10 cellular contexts compared by ENCODE assay signal in genomic region chr5:1793301-1793740, GRCh38. TPM values are rescaled to one million over a fixed set of nuclear protein-coding genes. Genes with fewer than 3 reads are reported as not detected.
DNase-seq lines count a peak whose midpoint lies in the region; ATAC-seq and TF ChIP-seq lines count a peak whose summit lies in the region.
"Had no signal": no experiment of that assay in that cellular context is flagged by ENCODE, and none has a peak within 500 bp of the region (broad histone marks: within the 10 kb centered on the region; RNA-seq: fewer than 3 reads in every experiment).

No MANE protein-coding gene starts in this region.

- H3K36me3 ChIP-seq in Peyer's patch: peaks cover 0 to 19% (median 0%) of the 10 kb centered on the region in 3 donors
- peaks cover 13 to 25% (median 24%) of the 10 kb centered on the region in 4 donors for H3K36me3 ChIP-seq in stomach

- peak overlapping the region; percentile 51 to 70 (median 60) for H3K27ac ChIP-seq in Peyer's patch
- H3K27ac ChIP-seq in stomach: peak overlapping the region in 2 of 5 donors; percentile 31 to 66
- H3K27ac ChIP-seq: right atrium auricular region had no signal

- H3K9me3 ChIP-seq in Peyer's patch: no peaks in the 10 kb centered on the region
- no peaks in the 10 kb centered on the region for H3K9me3 ChIP-seq in stomach
- H3K9me3 ChIP-seq: right atrium auricular region had no signal

- TF ChIP-seq POLR2A in Peyer's patch (IDR thresholded peaks at IDR 0.05) (no peak), stomach (IDR thresholded peaks at IDR 0.05) (no peak)

- H3K4me1 ChIP-seq in Peyer's patch (peaks cover 0 to 10% (median 5%) of the 10 kb centered on the region in 4 donors), stomach (peaks cover 0 to 30% (median 17%) of the 10 kb centered on the region in 4 donors)

- DNase-seq in GM12865 (ENCODE audit: low read depth) (no peak), Peyer's patch (peak in 2 of 3 donors; percentile 39 to 43), cardiac fibroblast (ENCODE audit: low read depth in 2 of 2) (peak; percentile 51 to 65), stomach (no peak), Right ventricle myocardium inferior (ENCODE audit: missing footprints) (no peak)
- DNase-seq in stimulated activated CD4-positive, alpha-beta T cell treated with anti-CD3 and anti-CD28 coated beads, Interleukin-15, amount 100 ng/mL, for 24 hours: peak; percentile 66
- DNase-seq: hypothalamus had no signal

- H3K27me3 ChIP-seq in Peyer's patch (no peaks in the 10 kb centered on the region), stomach (no peaks in the 10 kb centered on the region)
- H3K27me3 ChIP-seq: right atrium auricular region had no signal

- TF ChIP-seq EP300 in stomach (IDR thresholded peaks at IDR 0.05): no peak

- ATAC-seq in HG03520 (IDR thresholded peaks at IDR 0.05; ENCODE audit: unreplicated experiment) (no peak), GM19395 (IDR thresholded peaks at IDR 0.05; ENCODE audit: unreplicated experiment) (no peak), Right ventricle myocardium inferior (no peak)

- 62 to 78% (median 67%) methylated on average over 10 of the region's 10 CpGs for WGBS in stomach, 5 donors

- H3K4me3 ChIP-seq in GM12865 (ENCODE audit: low read depth, low read length) (peak overlapping the region; percentile 58), Peyer's patch (peak overlapping the region in 1 of 4 donors; percentile 6), cardiac fibroblast (replicated peaks in 1 of 2; ENCODE audit: low read depth in 2 of 2, low read length in 2 of 2) (no peak overlapping the region), stomach (peak overlapping the region in 1 of 4 donors; percentile 3)
- H3K4me3 ChIP-seq: right atrium auricular region had no signal

- intact Hi-C loops in stomach (cut with DNase I; ENCODE audit: low total_unique reads): no loop called here
- intact Hi-C loops in Right ventricle myocardium inferior (cut with DNase I): no loop called here

- TF ChIP-seq CTCF in GM12865 (IDR thresholded peaks at IDR 0.05; ENCODE audit: insufficient read depth, low read depth, low read length, missing control alignments): no peak
- TF ChIP-seq CTCF in Peyer's patch (IDR thresholded peaks at IDR 0.05): no peak
- TF ChIP-seq CTCF in cardiac fibroblast (IDR thresholded peaks at IDR 0.05; ENCODE audit: low read depth, low read length): no peak
- TF ChIP-seq CTCF in stomach (IDR thresholded peaks at IDR 0.05): no peak

RNA-seq across cellular contexts. Expression of gene MRPL36, which starts 6.3 kb away (rescaled TPM):
- total RNA-seq in Peyer's patch (10 to 100 TPM; 21.9 to 23.9 (median 23.3) TPM), stomach (10 to 100 TPM in 4 of 5 donors, 1 to 10 TPM in 1; 4.9 to 96.9 (median 26.7) TPM), Right ventricle myocardium inferior (62.3 TPM)
- 100 to 1,000 TPM in 1 of 3 donors, 10 to 100 TPM in 2; 67.4 to 101 (median 90.0) TPM for polyA plus RNA-seq in stomach

RNA-seq across cellular contexts. Expression of gene NDUFS6, which starts 7.9 kb away (rescaled TPM):
- 10 to 100 TPM; 27.4 to 86.5 (median 47.6) TPM for total RNA-seq in Peyer's patch
- total RNA-seq in stomach: 10 to 100 TPM in 4 of 5 donors, not detected in 1; 12.8 to 86.0 (median 39.7) TPM
- polyA plus RNA-seq in stomach: 10 to 100 TPM; 92.6 to 95.0 (median 93.3) TPM
- 134 TPM for total RNA-seq in Right ventricle myocardium inferior

Comparison
In these comparisons a context has a peak if more than half of its experiments do, and no peak if none do; other contexts are left out.
1. DNase-seq: peak in Peyer's patch (2 of 3), cardiac fibroblast (2 of 2) and stimulated activated CD4-positive, alpha-beta T cell treated with anti-CD3 and anti-CD28 coated beads, Interleukin-15, amount 100 ng/mL, for 24 hours (single experiment); none in GM12865 (single experiment), stomach (single experiment) and Right ventricle myocardium inferior (single experiment).